ENCODE assay signal across 14 cellular contexts in the genomic region with DNA sequence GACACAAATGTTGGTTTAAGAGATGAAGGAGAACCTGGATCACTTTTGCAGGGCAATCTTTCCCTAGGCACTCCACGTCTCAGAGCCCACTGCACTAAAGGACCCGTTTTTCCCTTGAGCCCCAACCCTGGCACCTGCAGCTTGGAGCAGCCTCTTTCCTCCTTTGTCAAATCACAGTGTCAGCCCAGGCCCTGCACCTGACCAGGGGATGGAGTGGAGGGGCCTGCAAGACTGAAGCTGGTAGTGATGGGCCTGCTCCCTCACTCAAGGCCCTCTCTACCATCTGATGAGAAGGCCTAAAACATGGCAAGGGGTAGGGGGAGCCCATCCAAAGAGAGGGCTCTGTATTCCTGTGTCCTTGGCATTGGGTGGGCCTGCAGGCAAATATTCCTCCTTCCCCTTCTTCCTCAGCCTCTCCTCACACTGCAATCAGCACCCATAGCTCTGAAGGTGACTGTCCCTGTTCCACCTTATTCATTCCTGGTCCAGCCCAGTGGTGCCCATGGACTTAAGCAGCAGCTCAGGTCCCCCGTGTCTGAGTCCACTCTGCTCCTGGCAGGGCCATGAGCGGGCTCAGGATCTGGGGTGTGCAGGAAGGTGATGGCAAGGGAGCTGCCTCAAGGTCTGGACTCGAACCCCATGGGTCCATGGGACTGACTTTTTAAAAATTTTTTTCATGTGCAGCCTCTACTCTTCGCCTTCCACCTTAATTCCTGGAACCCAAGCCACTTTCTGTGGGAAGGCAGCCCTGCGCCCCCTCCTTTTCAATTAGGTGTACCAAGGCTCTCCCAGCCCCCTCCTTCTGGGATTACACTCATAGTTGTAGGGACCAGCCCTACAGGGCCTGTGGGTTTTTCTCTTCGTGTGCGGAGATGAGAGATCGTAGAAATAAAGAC. TPM values are rescaled to one million over a fixed set of nuclear protein-coding genes. Genes with fewer than 3 reads are reported as not detected.
DNase-seq lines count a peak whose midpoint lies in the region; ATAC-seq and TF ChIP-seq lines count a peak whose summit lies in the region.
"Had no signal": no experiment of that assay in that cellular context is flagged by ENCODE, and none has a peak within 500 bp of the region (broad histone marks: within the 10 kb centered on the region; RNA-seq: fewer than 3 reads in every experiment).

No MANE protein-coding gene starts in this region.

- no peak for TF ChIP-seq POLR2A in suprapubic skin (IDR thresholded peaks at IDR 0.05)

- peak; percentile 33 for DNase-seq in activated CD8-positive, alpha-beta memory T cell treated with anti-CD3 and anti-CD28 coated beads, Interleukin-2, amount 10 ng/mL, durations not matched to agents 7 days and 5 days
- no peak for DNase-seq in activated CD8-positive, alpha-beta memory T cell treated with anti-CD3 and anti-CD28 coated beads, Interleukin-2, amount 50 U/mL, for 4 hours
- DNase-seq in endodermal cell (peak; percentile 22), osteocyte (ENCODE audit: extremely low spot score, unreplicated experiment) (peak; percentile 65), suprapubic skin (ENCODE audit: low spot score in 2 of 2) (peak; percentile 35 to 60), mesothelial cell of epicardium (ENCODE audit: low spot score in 2 of 2, unreplicated experiment in 2 of 2) (no peak), activated gamma-delta T cell (lab: John Stamatoyannopoulos, UW) (no peak)
- no peak for DNase-seq in stimulated activated CD4-positive, alpha-beta T cell treated with anti-CD3 and anti-CD28 coated beads, Interleukin-4, amount 100 ng/mL, for 1 hour
- DNase-seq: 8988T; CD4-positive, CD25-positive, alpha-beta regulatory T cell; HCEC 1CT had no signal

- no peaks in the 10 kb centered on the region for H3K4me1 Mint-ChIP-seq in activated CD8-positive, alpha-beta memory T cell treated with anti-CD3 and anti-CD28 coated beads, Interleukin-2, amount 10 ng/mL, durations not matched to agents 7 days and 5 days
- H3K4me1 Mint-ChIP-seq in endodermal cell: no peaks in the 10 kb centered on the region
- no peaks in the 10 kb centered on the region for H3K4me1 Mint-ChIP-seq in osteocyte (ENCODE audit: unreplicated experiment)
- H3K4me1 Mint-ChIP-seq in mesothelial cell of epicardium: no peaks in the 10 kb centered on the region
- H3K4me1 Mint-ChIP-seq: CD4-positive, CD25-positive, alpha-beta regulatory T cell had no signal

- no peak for TF ChIP-seq EP300 in suprapubic skin (IDR thresholded peaks at IDR 0.05)

- H3K4me1 ChIP-seq in endodermal cell (ENCODE audit: control insufficient read depth, insufficient read depth, low read length) (no peaks in the 10 kb centered on the region), suprapubic skin (no peaks in the 10 kb centered on the region)
- H3K4me1 ChIP-seq: BLaER1 treated with 17β-estradiol and CSF1 and Interleukin-3, amounts not matched to agents 10 nM and 100 nM had no signal

- H3K27me3 Mint-ChIP-seq in activated CD8-positive, alpha-beta memory T cell treated with anti-CD3 and anti-CD28 coated beads, Interleukin-2, amount 10 ng/mL, durations not matched to agents 7 days and 5 days: peaks cover 38% of the 10 kb centered on the region
- H3K27me3 Mint-ChIP-seq in endodermal cell (ENCODE audit: insufficient read depth): peaks cover 79% of the 10 kb centered on the region
- peaks cover 26% of the 10 kb centered on the region for H3K27me3 Mint-ChIP-seq in osteocyte (ENCODE audit: unreplicated experiment)
- H3K27me3 Mint-ChIP-seq in mesothelial cell of epicardium (ENCODE audit: low read depth): peaks cover 81% of the 10 kb centered on the region

- H3K4me3 Mint-ChIP-seq in activated CD8-positive, alpha-beta memory T cell treated with anti-CD3 and anti-CD28 coated beads, Interleukin-2, amount 10 ng/mL, durations not matched to agents 7 days and 5 days: no peak overlapping the region
- H3K4me3 Mint-ChIP-seq in endodermal cell (no peak overlapping the region), osteocyte (ENCODE audit: unreplicated experiment) (no peak overlapping the region), mesothelial cell of epicardium (no peak overlapping the region)
- H3K4me3 Mint-ChIP-seq: CD4-positive, CD25-positive, alpha-beta regulatory T cell; HFFc6 had no signal

- H3K9ac ChIP-seq in endodermal cell (ENCODE audit: extremely low read depth, low read length, poor library complexity, severe bottlenecking): no peak overlapping the region
- H3K9ac ChIP-seq: BLaER1 treated with 17β-estradiol and CSF1 and Interleukin-3, amounts not matched to agents 10 nM and 100 nM had no signal

- no peak overlapping the region for H3K27ac Mint-ChIP-seq in activated CD8-positive, alpha-beta memory T cell treated with anti-CD3 and anti-CD28 coated beads, Interleukin-2, amount 10 ng/mL, durations not matched to agents 7 days and 5 days
- H3K27ac Mint-ChIP-seq in endodermal cell (no peak overlapping the region), osteocyte (ENCODE audit: unreplicated experiment) (no peak overlapping the region), mesothelial cell of epicardium (no peak overlapping the region)
- H3K27ac Mint-ChIP-seq: CD4-positive, CD25-positive, alpha-beta regulatory T cell; HFFc6 had no signal

- H3K9me3 ChIP-seq in endodermal cell (ENCODE audit: control insufficient read depth, low read length): no peaks in the 10 kb centered on the region
- H3K9me3 ChIP-seq in suprapubic skin: no peaks in the 10 kb centered on the region
- H3K9me3 ChIP-seq: BLaER1 treated with 17β-estradiol and CSF1 and Interleukin-3, amounts not matched to agents 10 nM and 100 nM had no signal

- peaks cover 60% of the 10 kb centered on the region for H3K27me3 ChIP-seq in endodermal cell (ENCODE audit: control insufficient read depth, insufficient read depth, low read length, poor library complexity, severe bottlenecking)
- no peaks in the 10 kb centered on the region for H3K27me3 ChIP-seq in suprapubic skin

- H3K36me3 ChIP-seq in endodermal cell (ENCODE audit: control insufficient read depth, insufficient read depth, low read length): no peaks in the 10 kb centered on the region
- H3K36me3 ChIP-seq in suprapubic skin: no peaks in the 10 kb centered on the region
- H3K36me3 ChIP-seq: BLaER1 treated with 17β-estradiol and CSF1 and Interleukin-3, amounts not matched to agents 10 nM and 100 nM had no signal

- TF ChIP-seq CTCF in endodermal cell (conservative IDR thresholded peaks at IDR 0.05): no peak
- no peak for TF ChIP-seq CTCF in osteocyte (IDR thresholded peaks at IDR 0.05)
- TF ChIP-seq CTCF in suprapubic skin (IDR thresholded peaks at IDR 0.05): no peak
- no peak for TF ChIP-seq CTCF in mesothelial cell of epicardium (IDR thresholded peaks at IDR 0.05; ENCODE audit: unreplicated experiment)

- H3K9me3 Mint-ChIP-seq in activated CD8-positive, alpha-beta memory T cell treated with anti-CD3 and anti-CD28 coated beads, Interleukin-2, amount 10 ng/mL, durations not matched to agents 7 days and 5 days (ENCODE audit: low read depth): no peaks in the 10 kb centered on the region
- H3K9me3 Mint-ChIP-seq in endodermal cell: no peaks in the 10 kb centered on the region
- H3K9me3 Mint-ChIP-seq in osteocyte (ENCODE audit: unreplicated experiment): no peaks in the 10 kb centered on the region
- no peaks in the 10 kb centered on the region for H3K9me3 Mint-ChIP-seq in mesothelial cell of epicardium
- H3K9me3 Mint-ChIP-seq: HFFc6 had no signal

- CTCF ChIA-PET in activated CD8-positive, alpha-beta memory T cell treated with anti-CD3 and anti-CD28 coated beads, Interleukin-2, amount 10 ng/mL, durations not matched to agents 7 days and 5 days (lab: Charles Lee): interaction anchor here (1.2 kb wide), 1 partner anchor 9 kb away, joined by 3 read pairs; no protein-coding TSS in a partner anchor

- ATAC-seq in activated CD8-positive, alpha-beta memory T cell treated with anti-CD3 and anti-CD28 coated beads, Interleukin-2, amount 10 ng/mL, durations not matched to agents 7 days and 5 days: no peak

- no peaks in the 10 kb centered on the region for H3K36me3 Mint-ChIP-seq in activated CD8-positive, alpha-beta memory T cell treated with anti-CD3 and anti-CD28 coated beads, Interleukin-2, amount 10 ng/mL, durations not matched to agents 7 days and 5 days
- H3K36me3 Mint-ChIP-seq in endodermal cell (ENCODE audit: low read depth) (no peaks in the 10 kb centered on the region), osteocyte (ENCODE audit: unreplicated experiment) (no peaks in the 10 kb centered on the region), mesothelial cell of epicardium (no peaks in the 10 kb centered on the region)
- H3K36me3 Mint-ChIP-seq: CD4-positive, CD25-positive, alpha-beta regulatory T cell had no signal

- H3K27ac ChIP-seq in endodermal cell (ENCODE audit: low read depth, low read length) (no peak overlapping the region), suprapubic skin (no peak overlapping the region)
- H3K27ac ChIP-seq: BLaER1 treated with 17β-estradiol and CSF1 and Interleukin-3, amounts not matched to agents 10 nM and 100 nM had no signal

- H3K4me3 ChIP-seq in endodermal cell (ENCODE audit: low read length): no peak overlapping the region
- no peak overlapping the region for H3K4me3 ChIP-seq in suprapubic skin
- H3K4me3 ChIP-seq: BLaER1 treated with 17β-estradiol and CSF1 and Interleukin-3, amounts not matched to agents 10 nM and 100 nM had no signal

- 85 to 97% methylated on average over 8 to 10 of the region's 10 CpGs for WGBS in endodermal cell (ENCODE audit: insufficient coverage in 1 of 2, insufficient read length in 1 of 2), 2 experiments
- 89% methylated on average over 10 of the region's 10 CpGs for WGBS in suprapubic skin

RNA-seq across cellular contexts. Expression of a gene that starts 6.7 kb away (rescaled TPM):
- total RNA-seq in activated CD8-positive, alpha-beta memory T cell treated with anti-CD3 and anti-CD28 coated beads, Interleukin-2, amount 10 ng/mL, durations not matched to agents 7 days and 5 days: not detected
- total RNA-seq in endodermal cell: not detected
- not detected for polyA plus RNA-seq in endodermal cell (2013, experiment 1 of 2)
- polyA plus RNA-seq in endodermal cell (2013, experiment 2 of 2): not detected
- 0.55 and 0.73 TPM in 2 replicates for total RNA-seq in osteocyte
- 1 to 10 TPM; 1.9 to 5.8 (median 4.5) TPM for total RNA-seq in suprapubic skin
- not detected in 3 replicates for total RNA-seq in mesothelial cell of epicardium
- total RNA-seq: H4 had no signal
- polyA plus RNA-seq: CD4-positive, CD25-positive, alpha-beta regulatory T cell had no signal

RNA-seq across cellular contexts. Expression of a gene that starts 18.3 kb away (rescaled TPM):
- not detected for total RNA-seq in activated CD8-positive, alpha-beta memory T cell treated with anti-CD3 and anti-CD28 coated beads, Interleukin-2, amount 10 ng/mL, durations not matched to agents 7 days and 5 days
- total RNA-seq in endodermal cell (not detected), osteocyte (not detected in 2 replicates), suprapubic skin (10 to 100 TPM; 14.4 to 46.8 (median 22.8) TPM), mesothelial cell of epicardium (not detected in 3 replicates)
- not detected for polyA plus RNA-seq in endodermal cell (2013, experiment 1 of 2)
- not detected for polyA plus RNA-seq in endodermal cell (2013, experiment 2 of 2)
- total RNA-seq: CD4-positive, CD25-positive, alpha-beta regulatory T cell; H4 had no signal
- polyA plus RNA-seq: CD4-positive, CD25-positive, alpha-beta regulatory T cell had no signal

RNA-seq across cellular contexts. Expression of a gene that starts 25.6 kb away (rescaled TPM):
- total RNA-seq in activated CD8-positive, alpha-beta memory T cell treated with anti-CD3 and anti-CD28 coated beads, Interleukin-2, amount 10 ng/mL, durations not matched to agents 7 days and 5 days: under 1 TPM; 0.80 to 0.99 TPM
- under 1 TPM in 1 of 2 donors, not detected in 1; 0.20 TPM for total RNA-seq in endodermal cell
- polyA plus RNA-seq in endodermal cell (2013, experiment 1 of 2): 0.78 TPM
- polyA plus RNA-seq in endodermal cell (2013, experiment 2 of 2): 0.58 TPM
- 2.1 and 2.9 TPM in 2 replicates for total RNA-seq in osteocyte
- total RNA-seq in suprapubic skin: under 1 TPM in 2 of 4 donors, not detected in 2; 0.76 to 0.95 TPM
- 0.23 to 0.42 TPM (median 0.24 TPM) in 3 replicates for total RNA-seq in mesothelial cell of epicardium

RNA-seq across cellular contexts. Expression of a gene that starts 47.5 kb away (rescaled TPM):
- 1 to 10 TPM in 1 of 2 experiments, under 1 TPM in 1; 0.82 to 1.2 TPM for total RNA-seq in activated CD8-positive, alpha-beta memory T cell treated with anti-CD3 and anti-CD28 coated beads, Interleukin-2, amount 10 ng/mL, durations not matched to agents 7 days and 5 days
- under 1 TPM; 0.31 to 0.55 TPM for total RNA-seq in endodermal cell
- polyA plus RNA-seq in endodermal cell (2013, experiment 1 of 2): 4.0 TPM
- 2.5 TPM for polyA plus RNA-seq in endodermal cell (2013, experiment 2 of 2)
- total RNA-seq in osteocyte: 10.7 and 11.5 TPM in 2 replicates
- under 1 TPM in 2 of 4 donors, not detected in 2; 0.34 to 0.47 TPM for total RNA-seq in suprapubic skin
- 0.07 to 0.11 TPM (median 0.11 TPM) in 3 replicates for total RNA-seq in mesothelial cell of epicardium
- polyA plus RNA-seq: CD4-positive, CD25-positive, alpha-beta regulatory T cell had no signal

RNA-seq across cellular contexts. Expression of a gene that starts 52.1 kb away (rescaled TPM):
- 1 to 10 TPM; 2.9 to 3.1 TPM for total RNA-seq in activated CD8-positive, alpha-beta memory T cell treated with anti-CD3 and anti-CD28 coated beads, Interleukin-2, amount 10 ng/mL, durations not matched to agents 7 days and 5 days
- total RNA-seq in endodermal cell (1 to 10 TPM; 3.6 to 6.0 TPM), osteocyte (59.6 and 75.2 TPM in 2 replicates), suprapubic skin (10 to 100 TPM; 43.6 to 77.2 (median 68.4) TPM), mesothelial cell of epicardium (17.2 to 17.9 TPM (median 17.8 TPM) in 3 replicates)
- 14.1 TPM for polyA plus RNA-seq in endodermal cell (2013, experiment 1 of 2)
- polyA plus RNA-seq in endodermal cell (2013, experiment 2 of 2): 13.2 TPM

Comparison
In these comparisons a context has a peak if more than half of its experiments do, and no peak if none do; other contexts are left out.
1. DNase-seq: peak in activated CD8-positive, alpha-beta memory T cell treated with anti-CD3 and anti-CD28 coated beads, Interleukin-2, amount 10 ng/mL, durations not matched to agents 7 days and 5 days (single experiment), endodermal cell (single experiment), osteocyte (single experiment) and suprapubic skin (2 of 2); none in activated CD8-positive, alpha-beta memory T cell treated with anti-CD3 and anti-CD28 coated beads, Interleukin-2, amount 50 U/mL, for 4 hours (single experiment), stimulated activated CD4-positive, alpha-beta T cell treated with anti-CD3 and anti-CD28 coated beads, Interleukin-4, amount 100 ng/mL, for 1 hour (single experiment), mesothelial cell of epicardium (0 of 2) and activated gamma-delta T cell (single experiment).
2. RNA of a gene that starts 18.3 kb away (total RNA-seq): 14.4 to 46.8 TPM in suprapubic skin; not detected in activated CD8-positive, alpha-beta memory T cell treated with anti-CD3 and anti-CD28 coated beads, Interleukin-2, amount 10 ng/mL, durations not matched to agents 7 days and 5 days, not detected in endodermal cell, not detected in osteocyte and not detected in mesothelial cell of epicardium; every median in the first group is over 10 times any median in the second.